In the genomic region with DNA sequence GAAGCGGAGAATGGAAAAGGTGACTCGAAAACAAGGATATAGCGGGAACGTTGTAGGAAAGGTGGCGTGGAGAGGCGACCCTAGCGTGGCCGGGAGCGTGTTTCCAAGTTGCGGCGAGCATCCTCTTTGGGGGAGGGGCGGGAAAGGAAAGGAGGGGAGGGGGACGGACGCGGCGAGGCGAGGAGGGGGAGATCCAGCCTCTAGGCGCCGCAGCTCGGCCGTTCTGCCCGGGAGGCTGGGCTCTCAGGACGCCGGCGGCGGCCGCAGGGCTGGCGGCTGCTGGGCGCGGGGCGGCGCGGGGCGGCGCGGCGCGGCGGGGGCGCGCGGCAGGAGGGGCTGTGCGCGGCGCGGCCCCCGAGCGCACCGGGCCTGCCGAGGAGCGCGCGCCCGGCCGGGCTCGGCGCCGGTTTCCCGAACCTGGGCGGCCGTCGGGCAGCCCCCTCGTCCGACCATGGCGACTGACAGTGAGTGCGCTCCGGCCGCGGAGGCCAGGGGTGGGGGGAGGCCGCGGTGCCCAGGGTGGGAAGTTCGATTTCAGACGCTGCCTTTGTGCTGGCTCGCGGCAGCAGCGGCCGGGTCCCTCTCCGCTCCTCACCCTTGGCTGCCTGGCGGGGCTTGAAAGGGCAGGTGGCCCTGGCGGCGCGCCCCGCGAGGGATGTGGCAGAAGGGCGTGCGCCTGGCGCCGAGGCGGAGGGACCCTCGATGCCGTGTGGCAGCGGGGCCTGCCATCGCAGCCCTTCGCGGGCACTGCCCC, we compare ENCODE assay signal across 9 cellular contexts. TPM values are rescaled to one million over a fixed set of nuclear protein-coding genes. Genes with fewer than 3 reads are reported as not detected.
DNase-seq lines count a peak whose midpoint lies in the region; ATAC-seq and TF ChIP-seq lines count a peak whose summit lies in the region.
"Had no signal": no experiment of that assay in that cellular context is flagged by ENCODE, and none has a peak within 500 bp of the region (broad histone marks: within the 10 kb centered on the region; RNA-seq: fewer than 3 reads in every experiment).

TSS of gene SYT16 (plus strand) at position 357 of the 754 bp plus-strand sequence.

- intact Hi-C loops in vagina (cut with DNase I): no loop called here

- H3K9me3 ChIP-seq in vagina: no peaks in the 10 kb centered on the region

- H3K9me3 Mint-ChIP-seq in memory B cell: no peaks in the 10 kb centered on the region

- TF ChIP-seq CTCF in choroid plexus epithelial cell (conservative IDR thresholded peaks at IDR 0.05; ENCODE audit: low read depth, low read length) (no peak), vagina (IDR thresholded peaks at IDR 0.05) (no peak)

- no peaks in the 10 kb centered on the region for H3K4me1 ChIP-seq in vagina

- peaks cover 9% of the 10 kb centered on the region for H3K4me1 Mint-ChIP-seq in memory B cell

- peak; percentile 75 for DNase-seq in COLO668 (lab: John Stamatoyannopoulos, UW; ENCODE audit: unreplicated experiment)
- DNase-seq in NCI-H2171 (lab: John Stamatoyannopoulos, UW): peak; percentile 37
- peak; percentile 13 for DNase-seq in choroid plexus epithelial cell (ENCODE audit: low read depth)
- peak in 1 of 2 donors; percentile 13 for DNase-seq in memory B cell (ENCODE audit: low spot score in 2 of 2)
- DNase-seq in vagina (ENCODE audit: extremely low spot score in 2 of 2): no peak
- DNase-seq in central memory CD4-positive, alpha-beta T cell: no peak

- TF ChIP-seq POLR2A in vagina (IDR thresholded peaks at IDR 0.05): no peak

- no peaks in the 10 kb centered on the region for H3K36me3 ChIP-seq in vagina

- H3K4me3 Mint-ChIP-seq in memory B cell: peak within 1 kb of the TSS; percentile 80

- H3K27me3 ChIP-seq in vagina: no peaks in the 10 kb centered on the region

- H3K27ac Mint-ChIP-seq in memory B cell: no peak within 1 kb of the TSS

- peak within 1 kb of the TSS; percentile 66 for H3K4me3 ChIP-seq in choroid plexus epithelial cell (ENCODE audit: low read depth, low read length)
- peak within 1 kb of the TSS; percentile 38 to 44 for H3K4me3 ChIP-seq in vagina

- ATAC-seq in memory B cell (ENCODE audit: low read depth): peak; percentile 29
- no peak for ATAC-seq in HG02610 (IDR thresholded peaks at IDR 0.05; ENCODE audit: unreplicated experiment)
- no peak for ATAC-seq in HG03439 (IDR thresholded peaks at IDR 0.05; ENCODE audit: unreplicated experiment)

- peaks cover 4% of the 10 kb centered on the region for H3K36me3 Mint-ChIP-seq in memory B cell

- no peak within 1 kb of the TSS for H3K27ac ChIP-seq in vagina
- H3K27ac ChIP-seq: epithelial cell of prostate had no signal

- H3K27me3 Mint-ChIP-seq in memory B cell: peaks cover 22% of the 10 kb centered on the region

RNA-seq across cellular contexts. Expression of gene SYT16, which starts in this region (rescaled TPM):
- 0.74 TPM for total RNA-seq in vagina

Comparison
In these comparisons a context has a peak if more than half of its experiments do, and no peak if none do; other contexts are left out.
1. DNase-seq: peak in COLO668 (single experiment), NCI-H2171 (single experiment) and choroid plexus epithelial cell (single experiment); none in vagina (0 of 2) and central memory CD4-positive, alpha-beta T cell (single experiment).